25 cellular contexts compared by ENCODE assay signal in the genomic region with DNA sequence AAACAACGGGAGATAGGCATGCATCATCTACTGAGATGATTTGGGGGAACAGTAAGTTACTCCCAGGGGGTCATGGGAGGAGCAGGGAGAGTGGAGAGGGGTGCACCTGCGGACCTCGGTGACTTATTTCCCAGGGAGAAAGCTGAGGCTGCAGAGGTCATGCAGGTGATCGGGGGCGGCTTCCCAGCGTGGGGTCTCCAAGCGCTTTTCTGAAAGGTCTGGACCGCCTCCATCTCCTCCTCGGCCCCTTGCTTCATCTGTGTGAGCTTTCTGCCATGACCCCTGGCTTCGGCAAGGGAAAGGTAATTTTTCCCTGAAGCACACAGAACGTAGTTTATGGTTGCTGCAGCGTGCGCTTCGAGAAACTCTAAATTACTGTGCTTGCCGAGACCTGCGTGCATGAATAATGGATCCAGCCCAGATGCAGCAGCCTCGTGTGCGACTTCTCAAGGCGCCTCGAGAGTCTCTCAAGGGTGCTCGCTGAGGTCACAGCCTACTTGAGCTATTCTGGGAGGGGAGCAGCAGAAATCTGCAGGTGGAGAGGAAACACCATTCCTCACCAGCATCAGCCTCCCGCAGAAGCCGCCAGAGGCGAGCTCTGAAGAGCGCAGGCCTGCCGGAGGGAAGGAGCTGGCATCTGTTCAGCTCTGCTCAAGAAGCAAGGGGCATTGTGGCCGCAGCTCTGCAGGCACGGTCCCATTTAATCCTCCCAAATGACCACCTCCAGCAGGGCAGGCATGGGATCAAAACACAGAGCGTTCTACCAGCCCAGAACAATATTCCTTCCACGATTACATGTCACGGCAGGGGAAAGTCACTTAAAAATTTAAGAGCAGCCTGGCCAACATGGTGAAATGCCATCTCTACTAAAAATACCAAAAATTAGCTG.
A peak's percentile ranks its signal among the peaks of the same experiment; 100 is the strongest.
DNase-seq lines count a peak whose midpoint lies in the region; ATAC-seq, FAIRE-seq and TF ChIP-seq lines count a peak whose summit lies in the region.
"Had no signal": no experiment of that assay in that cellular context is flagged by ENCODE, and none has a peak within 500 bp of the region (broad histone marks: within the 10 kb centered on the region; RNA-seq: fewer than 3 reads in every experiment).

No MANE protein-coding gene starts in this region.

- H3K27me3 ChIP-seq in left lung, result peaks cover 0 to 15% of the 10 kb centered on the region in 2 donors
- H3K27me3 ChIP-seq: ascending aorta had no signal

- peak overlapping the region; percentile 54 for H3K27ac Mint-ChIP-seq in type B pancreatic cell
- H3K27ac Mint-ChIP-seq: activated CD8-positive, alpha-beta T cell treated with anti-CD3 and anti-CD28 coated beads for 36 hours; activated naive CD8-positive, alpha-beta T cell treated with anti-CD3 and anti-CD28 coated beads, Interleukin-2, amount 10 ng/mL, durations not matched to agents 7 days and 5 days; CD4-positive, alpha-beta memory T cell; mesothelial cell of epicardium; naive B cell; T-helper 1 cell treated with Interleukin-12 subunit alpha and Interleukin-12 subunit beta and Interleukin-4 antibody, amounts not matched to agents 30 μg/mL and 1 μg/mL, for 36 hours had no signal

- no peaks in the 10 kb centered on the region for H3K4me1 ChIP-seq in left lung
- H3K4me1 ChIP-seq: ascending aorta, left ventricle myocardium inferior, spleen had no signal

- DNase-seq in DMS 273 (lab: John Stamatoyannopoulos, UW; ENCODE audit: unreplicated experiment), result peak; percentile 17
- DNase-seq in DMS 273 treated with DMSO at 0.1 percent for 48 hours (lab: John Stamatoyannopoulos, UW), result no peak
- peak; percentile 84 for DNase-seq in NCI-H524 treated with DMSO at 0.1 percent for 48 hours (lab: John Stamatoyannopoulos, UW)
- DNase-seq in left lung, result peak; percentile 79 to 80
- no peak for DNase-seq in type B pancreatic cell (ENCODE audit: extremely low spot score, unreplicated experiment)
- no peak for DNase-seq in GM19239 (ENCODE audit: insufficient read length, low spot score)
- DNase-seq in DMS153 (lab: John Stamatoyannopoulos, UW), result no peak
- DNase-seq: activated CD8-positive, alpha-beta T cell treated with anti-CD3 and anti-CD28 coated beads for 36 hours; activated naive CD8-positive, alpha-beta T cell treated with anti-CD3 and anti-CD28 coated beads, Interleukin-2, amount 10 ng/mL, durations not matched to agents 7 days and 5 days; CD4-positive, alpha-beta memory T cell; H7; Kasumi-1; left ventricle myocardium inferior; naive B cell; NCI-H1694; NCI-H82; spleen had no signal

- H3K27me3 Mint-ChIP-seq in type B pancreatic cell, result peaks cover 4% of the 10 kb centered on the region
- H3K27me3 Mint-ChIP-seq: activated CD8-positive, alpha-beta T cell treated with anti-CD3 and anti-CD28 coated beads for 36 hours; activated naive CD8-positive, alpha-beta T cell treated with anti-CD3 and anti-CD28 coated beads, Interleukin-2, amount 10 ng/mL, durations not matched to agents 7 days and 5 days had no signal

- peak; percentile 90 for ATAC-seq in left lung
- ATAC-seq in HG02588 (IDR thresholded peaks at IDR 0.05; ENCODE audit: unreplicated experiment), result no peak
- ATAC-seq: activated CD8-positive, alpha-beta T cell treated with anti-CD3 and anti-CD28 coated beads for 36 hours had no signal

- H3K36me3 ChIP-seq in left lung, result no peaks in the 10 kb centered on the region
- H3K36me3 ChIP-seq: ascending aorta, left ventricle myocardium inferior, spleen had no signal

- no peaks in the 10 kb centered on the region for H3K9me3 ChIP-seq in left lung
- H3K9me3 ChIP-seq: ascending aorta, left ventricle myocardium inferior, spleen had no signal

- no peak for FAIRE-seq in GM19239 (lab: Jason Lieb, UNC)
- FAIRE-seq: endothelial cell of umbilical vein, G401.6 had no signal

- no peak overlapping the region for H3K27ac ChIP-seq in left lung
- H3K27ac ChIP-seq: 22Rv1, ascending aorta, left ventricle myocardium inferior, spleen had no signal

- peaks cover 6% of the 10 kb centered on the region for H3K4me1 Mint-ChIP-seq in type B pancreatic cell (ENCODE audit: unreplicated experiment)
- H3K4me1 Mint-ChIP-seq: mesothelial cell of epicardium had no signal

- H3K9me3 Mint-ChIP-seq in type B pancreatic cell, result no peaks in the 10 kb centered on the region
- H3K9me3 Mint-ChIP-seq: mesothelial cell of epicardium; T-helper 1 cell treated with Interleukin-12 subunit alpha and Interleukin-12 subunit beta and Interleukin-4 antibody, amounts not matched to agents 30 μg/mL and 1 μg/mL, for 36 hours had no signal

- H3K36me3 Mint-ChIP-seq in type B pancreatic cell, result no peaks in the 10 kb centered on the region
- H3K36me3 Mint-ChIP-seq: CD4-positive, alpha-beta memory T cell; mesothelial cell of epicardium had no signal

- TF ChIP-seq CTCF in left lung (IDR thresholded peaks at IDR 0.05) (no peak), type B pancreatic cell (conservative IDR thresholded peaks at IDR 0.05) (no peak)

- peak overlapping the region; percentile 34 for H3K4me3 Mint-ChIP-seq in type B pancreatic cell
- H3K4me3 Mint-ChIP-seq: activated CD8-positive, alpha-beta T cell treated with anti-CD3 and anti-CD28 coated beads for 36 hours; activated naive CD8-positive, alpha-beta T cell treated with anti-CD3 and anti-CD28 coated beads, Interleukin-2, amount 10 ng/mL, durations not matched to agents 7 days and 5 days; CD4-positive, alpha-beta memory T cell; central memory CD8-positive, alpha-beta T cell; mesothelial cell of epicardium; naive B cell; T-helper 1 cell treated with Interleukin-12 subunit alpha and Interleukin-12 subunit beta and Interleukin-4 antibody, amounts not matched to agents 30 μg/mL and 1 μg/mL, for 36 hours had no signal

- H3K4me3 ChIP-seq in left lung, result no peak overlapping the region
- H3K4me3 ChIP-seq: ascending aorta, left ventricle myocardium inferior, spleen had no signal

- intact Hi-C loops in left lung (cut with DNase I), result no loop called here

Comparison
In these comparisons a context has a peak if more than half of its experiments do, and no peak if none do; other contexts are left out.
1. DNase-seq: peak in DMS 273 (single experiment), NCI-H524 treated with DMSO at 0.1 percent for 48 hours (single experiment) and left lung (2 of 2); none in DMS 273 treated with DMSO at 0.1 percent for 48 hours (single experiment), type B pancreatic cell (single experiment), GM19239 (single experiment) and DMS153 (single experiment).